Comparison of ENCODE assay signal across 8 cellular contexts in the genomic region with DNA sequence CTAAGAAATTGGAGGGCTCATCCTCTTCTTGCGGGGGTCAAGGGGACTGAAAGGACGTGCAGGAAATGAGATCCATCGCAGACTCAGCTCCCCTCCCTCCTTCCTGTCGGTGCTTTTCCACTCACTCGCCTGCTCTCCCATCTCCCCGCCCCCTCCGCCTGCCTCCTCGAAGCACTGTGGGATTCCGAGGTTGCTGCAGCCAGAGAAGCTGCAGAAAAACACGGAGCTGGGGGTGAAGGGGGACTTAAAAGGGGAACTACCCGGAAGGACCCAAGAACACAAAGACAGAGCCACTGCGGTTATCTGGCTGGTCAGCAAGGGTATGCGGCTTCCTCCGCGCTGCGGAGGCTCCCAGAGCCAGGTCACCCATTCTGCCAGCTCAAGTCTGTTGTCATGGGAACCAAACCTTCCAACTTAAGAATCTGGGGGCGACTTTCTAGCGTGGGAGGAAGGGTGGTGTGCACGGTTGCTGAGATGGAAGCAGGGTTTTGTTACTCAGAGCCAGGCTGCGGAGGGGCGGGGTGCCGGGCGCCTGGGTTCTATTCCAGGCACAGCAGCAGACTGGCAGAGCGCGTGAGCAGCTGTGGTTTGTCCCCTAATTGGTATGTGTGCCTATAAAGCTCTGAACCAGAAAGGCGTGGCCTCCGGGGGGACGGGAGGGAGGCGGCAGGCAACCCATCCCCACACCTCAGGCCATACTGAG. TPM values are rescaled to one million over a fixed set of nuclear protein-coding genes. Genes with fewer than 3 reads are reported as not detected.
DNase-seq lines count a peak whose midpoint lies in the region; ATAC-seq and TF ChIP-seq lines count a peak whose summit lies in the region.

No MANE protein-coding gene starts in this region.

- peak; percentile 65 for ATAC-seq in Right ventricle myocardium inferior

- H3K9ac ChIP-seq in skeletal muscle tissue (ENCODE audit: low read depth in 1 of 3, low read length in 3 of 3) = peak overlapping the region; percentile 63 to 90 (median 71)

- H3K4me3 ChIP-seq in WI38 (ENCODE audit: low read depth, low read length) = peak overlapping the region; percentile 49
- peak overlapping the region; percentile 73 to 91 (median 79) for H3K4me3 ChIP-seq in skeletal muscle tissue (ENCODE audit: low read length in 3 of 3)
- H3K4me3 ChIP-seq in WERI-Rb-1 (ENCODE audit: low read depth, low read length) = no peak overlapping the region

- H3K27me3 ChIP-seq in skeletal muscle tissue (ENCODE audit: control insufficient read depth in 3 of 3, insufficient read depth in 3 of 3, low read length in 3 of 3) (no peaks in the 10 kb centered on the region), WERI-Rb-1 (ENCODE audit: insufficient read depth, low read depth, severe bottlenecking) (no peaks in the 10 kb centered on the region)

- H3K27ac ChIP-seq in caudate nucleus (ENCODE audit: low read depth, low read length) (peak overlapping the region; percentile 91), skeletal muscle tissue (ENCODE audit: low read depth, low read length) (peak overlapping the region; percentile 96), WERI-Rb-1 (no peak overlapping the region)

- H3K36me3 ChIP-seq in skeletal muscle tissue (ENCODE audit: control insufficient read depth in 3 of 3, insufficient read depth in 3 of 3, low read length in 3 of 3) (peaks cover 27 to 30% (median 27%) of the 10 kb centered on the region in 3 donors), WERI-Rb-1 (peaks cover 23% of the 10 kb centered on the region)

- H3K9me3 ChIP-seq in skeletal muscle tissue (ENCODE audit: control insufficient read depth in 3 of 3, low read length in 3 of 3) = no peaks in the 10 kb centered on the region
- H3K9me3 ChIP-seq in WERI-Rb-1 (ENCODE audit: severe bottlenecking) = no peaks in the 10 kb centered on the region

- intact Hi-C loops in Right ventricle myocardium inferior (cut with DNase I) (no loop called here), cardiac septum (cut with DNase I) (loop anchor here (1.0 to 2.0 kb wide), 2 partner anchors 11 to 37 kb away; no protein-coding TSS in a partner anchor)

- peaks cover 78% of the 10 kb centered on the region in 3 donors for H3K4me1 ChIP-seq in skeletal muscle tissue (ENCODE audit: control insufficient read depth in 3 of 3, insufficient read depth in 3 of 3, low read length in 3 of 3)

- peak; percentile 88 for DNase-seq in Right ventricle myocardium inferior (ENCODE audit: missing footprints)
- DNase-seq in cardiac septum (ENCODE audit: low spot score) = no peak
- peak; percentile 96 for DNase-seq in LHCN-M2 (ENCODE audit: low read depth)
- peak in 56 of 61 donors; percentile 32 to 97 (median 86) for DNase-seq in caudate nucleus (lab: John Stamatoyannopoulos, UW)
- DNase-seq in inferior parietal cortex (ENCODE audit: extremely low spot score) = peak; percentile 76
- DNase-seq in WERI-Rb-1 = no peak

- TF ChIP-seq CTCF in WI38 (IDR thresholded peaks at IDR 0.05; ENCODE audit: low read depth, low read length) = no peak
- no peak for TF ChIP-seq CTCF in WERI-Rb-1 (IDR thresholded peaks at IDR 0.05; ENCODE audit: low read depth, low read length)

RNA-seq across cellular contexts. Expression of a gene that starts 24.9 kb away (rescaled TPM):
- total RNA-seq in Right ventricle myocardium inferior = 2.4 TPM
- total RNA-seq in cardiac septum = 6.1 TPM
- 1.7 and 2.0 TPM in 2 replicates for total RNA-seq in LHCN-M2 (2014; rRNA removed)
- polyA plus RNA-seq in LHCN-M2 (2012) = 1.7 TPM
- total RNA-seq in skeletal muscle tissue = 2.1 TPM

RNA-seq across cellular contexts. Expression of a gene that starts 28.9 kb away (rescaled TPM):
- total RNA-seq in Right ventricle myocardium inferior = 2.4 TPM
- 5.8 TPM for total RNA-seq in cardiac septum
- 0.69 and 0.83 TPM in 2 replicates for total RNA-seq in LHCN-M2 (2014; rRNA removed)
- polyA plus RNA-seq in LHCN-M2 (2012) = 0.32 TPM
- total RNA-seq in skeletal muscle tissue = 3.7 TPM

RNA-seq across cellular contexts. Expression of a gene that starts 38.0 kb away (rescaled TPM):
- 22.5 TPM for total RNA-seq in Right ventricle myocardium inferior
- total RNA-seq in cardiac septum = 16.9 TPM
- total RNA-seq in LHCN-M2 (2014; rRNA removed) = 96.0 and 98.3 TPM in 2 replicates
- 166 TPM for polyA plus RNA-seq in LHCN-M2 (2012)
- 38.1 TPM for total RNA-seq in skeletal muscle tissue

Comparison
In these comparisons a context has a peak if more than half of its experiments do, and no peak if none do; other contexts are left out.
1. DNase-seq: peak in Right ventricle myocardium inferior (single experiment), LHCN-M2 (single experiment), caudate nucleus (56 of 61) and inferior parietal cortex (single experiment); none in cardiac septum (single experiment) and WERI-Rb-1 (single experiment).